26 cellular contexts compared by ENCODE assay signal in genomic region chr1:238029126-238029525, GRCh38.
"Had no signal": no experiment of that assay in that cellular context is flagged by ENCODE, and none has a peak within 500 bp of the region (broad histone marks: within the 10 kb centered on the region; RNA-seq: fewer than 3 reads in every experiment).

No MANE protein-coding gene starts in this region.

- H3K4me3 ChIP-seq: ascending aorta, body of pancreas, Peyer's patch, SJSA1 had no signal

- H3K36me3 Mint-ChIP-seq: activated CD8-positive, alpha-beta memory T cell treated with anti-CD3 and anti-CD28 coated beads, Interleukin-2, amount 10 ng/mL, durations not matched to agents 7 days and 5 days had no signal

- H3K27me3 ChIP-seq: ascending aorta, body of pancreas, Peyer's patch, SJSA1 had no signal

- DNase-seq: activated B cell treated with CpG ODN at 0.5 μM for 24 hours; activated CD4-positive, alpha-beta T cell treated with anti-CD3 and anti-CD28 coated beads for 1 hour; activated CD4-positive, alpha-beta T cell treated with anti-CD3 and anti-CD28 coated beads, Interleukin-2, amount 10 ng/mL, durations not matched to agents 24 days and 14 days; activated CD4-positive, alpha-beta T cell treated with anti-CD3 and anti-CD28 coated beads, Interleukin-2, amount 50 U/mL, for 48 hours; activated CD8-positive, alpha-beta memory T cell treated with anti-CD3 and anti-CD28 coated beads, Interleukin-2, amount 10 ng/mL, durations not matched to agents 7 days and 5 days; activated effector memory CD4-positive, alpha-beta T cell treated with Interleukin-2 at 50 U/mL for 16 hours; activated naive CD4-positive, alpha-beta T cell treated with Interleukin-2 at 50 U/mL for 16 hours; activated naive CD8-positive, alpha-beta T cell treated with anti-CD3 and anti-CD28 coated beads, Interleukin-2, amount 50 U/mL, for 24 hours; activated T-cell treated with anti-CD3 and anti-CD28 coated beads, Interleukin-2, amount 50 U/mL, for 24 hours; amniotic stem cell; body of pancreas; NCI-H1092 treated with DMSO at 0.1 percent for 48 hours; NCI-H1417 treated with DMSO at 0.1 percent for 48 hours; NCI-H1694 treated with DMSO at 0.1 percent for 48 hours; NCI-H2029 treated with DMSO at 0.1 percent for 48 hours; NCI-H510A treated with DMSO at 0.1 percent for 48 hours; Peyer's patch; SHP77; SW 1271 had no signal

- H3K4me1 ChIP-seq: ascending aorta, body of pancreas, Peyer's patch, SJSA1 had no signal

- H3K4me2 ChIP-seq: KMS-11 had no signal

- H3K27me3 Mint-ChIP-seq: activated B cell treated with CpG ODN at 0.5 μM for 24 hours; activated CD4-positive, alpha-beta T cell treated with anti-CD3 and anti-CD28 coated beads, Interleukin-2, amount 10 ng/mL, durations not matched to agents 24 days and 14 days; activated CD8-positive, alpha-beta memory T cell treated with anti-CD3 and anti-CD28 coated beads, Interleukin-2, amount 10 ng/mL, durations not matched to agents 7 days and 5 days; activated naive CD8-positive, alpha-beta T cell treated with anti-CD3 and anti-CD28 coated beads, Interleukin-2, amount 50 U/mL, for 24 hours; activated T-cell treated with anti-CD3 and anti-CD28 coated beads, Interleukin-2, amount 50 U/mL, for 24 hours had no signal

- FAIRE-seq: bronchial epithelial cell had no signal

- ATAC-seq: activated CD8-positive, alpha-beta memory T cell treated with anti-CD3 and anti-CD28 coated beads, Interleukin-2, amount 10 ng/mL, durations not matched to agents 7 days and 5 days; activated naive CD4-positive, alpha-beta T cell treated with anti-CD3 and anti-CD28 coated beads, Interleukin-2, amount 50 U/mL, for 72 hours; activated naive CD8-positive, alpha-beta T cell treated with anti-CD3 and anti-CD28 coated beads, Interleukin-2, amount 50 U/mL, for 24 hours; body of pancreas; SK-N-SH treated with all-trans-retinoic acid at 6 μM for 48 hours had no signal

- H3K27ac ChIP-seq: ascending aorta, body of pancreas, KMS-11, Peyer's patch, SJSA1 had no signal

- H3K4me3 Mint-ChIP-seq: activated B cell treated with CpG ODN at 0.5 μM for 24 hours; activated CD4-positive, alpha-beta T cell treated with anti-CD3 and anti-CD28 coated beads, Interleukin-2, amount 10 ng/mL, durations not matched to agents 24 days and 14 days; activated CD8-positive, alpha-beta memory T cell treated with anti-CD3 and anti-CD28 coated beads, Interleukin-2, amount 10 ng/mL, durations not matched to agents 7 days and 5 days; activated naive CD8-positive, alpha-beta T cell treated with anti-CD3 and anti-CD28 coated beads, Interleukin-2, amount 50 U/mL, for 24 hours; activated T-cell treated with anti-CD3 and anti-CD28 coated beads, Interleukin-2, amount 50 U/mL, for 24 hours; activated T-helper 1 cell treated with anti-CD3 and anti-CD28 coated beads, Interleukin-12 subunit alpha, Interleukin-12 subunit beta, Interleukin-2, Interleukin-4 antibody, amounts not matched to agents 30 ng/mL and 10 ng/mL and 1 ng/mL, durations not matched to agents 14 hours and 24 hours and 36 hours had no signal

- H3K27ac Mint-ChIP-seq: activated B cell treated with CpG ODN at 0.5 μM for 24 hours; activated CD4-positive, alpha-beta T cell treated with anti-CD3 and anti-CD28 coated beads, Interleukin-2, amount 10 ng/mL, durations not matched to agents 24 days and 14 days; activated CD8-positive, alpha-beta memory T cell treated with anti-CD3 and anti-CD28 coated beads, Interleukin-2, amount 10 ng/mL, durations not matched to agents 7 days and 5 days; activated naive CD4-positive, alpha-beta T cell treated with anti-CD3 and anti-CD28 coated beads, Interleukin-2, amount 50 U/mL, for 72 hours; activated naive CD8-positive, alpha-beta T cell treated with anti-CD3 and anti-CD28 coated beads, Interleukin-2, amount 50 U/mL, for 24 hours; activated T-cell treated with anti-CD3 and anti-CD28 coated beads, Interleukin-2, amount 50 U/mL, for 24 hours; activated T-helper 1 cell treated with anti-CD3 and anti-CD28 coated beads, Interleukin-12 subunit alpha, Interleukin-12 subunit beta, Interleukin-2, Interleukin-4 antibody, amounts not matched to agents 30 ng/mL and 10 ng/mL and 1 ng/mL, durations not matched to agents 14 hours and 24 hours and 36 hours had no signal

- H3K36me3 ChIP-seq: ascending aorta, Peyer's patch, SJSA1 had no signal

- H3K9me3 ChIP-seq: ascending aorta, body of pancreas, Peyer's patch had no signal

- H3K4me1 Mint-ChIP-seq: activated B cell treated with CpG ODN at 0.5 μM for 24 hours; activated CD4-positive, alpha-beta T cell treated with anti-CD3 and anti-CD28 coated beads, Interleukin-2, amount 10 ng/mL, durations not matched to agents 24 days and 14 days; activated CD8-positive, alpha-beta memory T cell treated with anti-CD3 and anti-CD28 coated beads, Interleukin-2, amount 10 ng/mL, durations not matched to agents 7 days and 5 days; activated naive CD8-positive, alpha-beta T cell treated with anti-CD3 and anti-CD28 coated beads, Interleukin-2, amount 50 U/mL, for 24 hours had no signal

- H3K9ac ChIP-seq: KMS-11 had no signal
